In genomic region chr5:140400730-140401361, GRCh38 we compare ENCODE assay signal across 1 cellular context.
TF ChIP-seq lines count a peak whose summit lies in the region.

No MANE protein-coding gene starts in this region.

TF ChIP-seq in HEK293, 187 proteins besides CTCF, POLR2A, EP300 and RAD21 (continued from another document):
- TF ChIP-seq, protein P1, sequence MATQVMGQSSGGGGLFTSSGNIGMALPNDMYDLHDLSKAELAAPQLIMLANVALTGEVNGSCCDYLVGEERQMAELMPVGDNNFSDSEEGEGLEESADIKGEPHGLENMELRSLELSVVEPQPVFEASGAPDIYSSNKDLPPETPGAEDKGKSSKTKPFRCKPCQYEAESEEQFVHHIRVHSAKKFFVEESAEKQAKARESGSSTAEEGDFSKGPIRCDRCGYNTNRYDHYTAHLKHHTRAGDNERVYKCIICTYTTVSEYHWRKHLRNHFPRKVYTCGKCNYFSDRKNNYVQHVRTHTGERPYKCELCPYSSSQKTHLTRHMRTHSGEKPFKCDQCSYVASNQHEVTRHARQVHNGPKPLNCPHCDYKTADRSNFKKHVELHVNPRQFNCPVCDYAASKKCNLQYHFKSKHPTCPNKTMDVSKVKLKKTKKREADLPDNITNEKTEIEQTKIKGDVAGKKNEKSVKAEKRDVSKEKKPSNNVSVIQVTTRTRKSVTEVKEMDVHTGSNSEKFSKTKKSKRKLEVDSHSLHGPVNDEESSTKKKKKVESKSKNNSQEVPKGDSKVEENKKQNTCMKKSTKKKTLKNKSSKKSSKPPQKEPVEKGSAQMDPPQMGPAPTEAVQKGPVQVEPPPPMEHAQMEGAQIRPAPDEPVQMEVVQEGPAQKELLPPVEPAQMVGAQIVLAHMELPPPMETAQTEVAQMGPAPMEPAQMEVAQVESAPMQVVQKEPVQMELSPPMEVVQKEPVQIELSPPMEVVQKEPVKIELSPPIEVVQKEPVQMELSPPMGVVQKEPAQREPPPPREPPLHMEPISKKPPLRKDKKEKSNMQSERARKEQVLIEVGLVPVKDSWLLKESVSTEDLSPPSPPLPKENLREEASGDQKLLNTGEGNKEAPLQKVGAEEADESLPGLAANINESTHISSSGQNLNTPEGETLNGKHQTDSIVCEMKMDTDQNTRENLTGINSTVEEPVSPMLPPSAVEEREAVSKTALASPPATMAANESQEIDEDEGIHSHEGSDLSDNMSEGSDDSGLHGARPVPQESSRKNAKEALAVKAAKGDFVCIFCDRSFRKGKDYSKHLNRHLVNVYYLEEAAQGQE (tag by site-specific recombination; IDR thresholded peaks at IDR 0.05), result peak; percentile 100
- TF ChIP-seq ZBTB17 (tag by site-specific recombination; IDR thresholded peaks at IDR 0.05) (peak; percentile 82), ZNF366 (tag by site-specific recombination; conservative IDR thresholded peaks at IDR 0.05) (0 out of 2 replicates have a peak, but pooled peaks have one; percentile 34), ZEB2 (tag by site-specific recombination; IDR thresholded peaks at IDR 0.05) (peak; percentile 95), ZNF133 (tag by site-specific recombination; IDR thresholded peaks at IDR 0.05) (no peak), PBX3 (CRISPR knock-in tag; IDR thresholded peaks at IDR 0.05) (peak; percentile 6), ZNF843 (tag by site-specific recombination; IDR thresholded peaks at IDR 0.05) (peak; percentile 61; the same call in 1 of the 2 replicates), BCL11B (tag by site-specific recombination; IDR thresholded peaks at IDR 0.05; ENCODE audit: low read depth) (0 out of 2 replicates have a peak, but pooled peaks have one; percentile 22), ZNF248 (tag by site-specific recombination; IDR thresholded peaks at IDR 0.05) (no peak), ZIC2 (tag by site-specific recombination; IDR thresholded peaks at IDR 0.05) (0 out of 2 replicates have a peak, but pooled peaks have one; percentile 9), GLI2 (tag by site-specific recombination; IDR thresholded peaks at IDR 0.05; ENCODE audit: borderline replicate concordance, low read depth) (no peak), SP3 (tag by site-specific recombination; IDR thresholded peaks at IDR 0.05) (peak; percentile 16), ZNF2 (tag by site-specific recombination; IDR thresholded peaks at IDR 0.05) (peak; percentile 86), ZNF155 (tag by site-specific recombination; IDR thresholded peaks at IDR 0.05) (no peak), IKZF3 (tag by site-specific recombination; IDR thresholded peaks at IDR 0.05) (no peak), SCRT1 (tag by site-specific recombination; IDR thresholded peaks at IDR 0.05; ENCODE audit: borderline replicate concordance) (peak; percentile 98), ZNF404 (tag by site-specific recombination; IDR thresholded peaks at IDR 0.05) (no peak), MZF1 (tag by site-specific recombination; IDR thresholded peaks at IDR 0.05; ENCODE audit: borderline replicate concordance) (no peak), PRDM2 (tag by site-specific recombination; IDR thresholded peaks at IDR 0.05; ENCODE audit: borderline replicate concordance) (no peak), KLF1 (tag by site-specific recombination; IDR thresholded peaks at IDR 0.05) (peak; percentile 41; the same call in 1 of the 2 replicates), ZBTB8A (tag by site-specific recombination; IDR thresholded peaks at IDR 0.05) (peak; percentile 77), GLI4 (tag by site-specific recombination; IDR thresholded peaks at IDR 0.05) (peak; percentile 84; the same call in 1 of the 2 replicates), ZNF792 (tag by site-specific recombination; IDR thresholded peaks at IDR 0.05) (no peak), GLIS1 (tag by site-specific recombination; IDR thresholded peaks at IDR 0.05) (peak; percentile 26; the same call in 1 of the 2 replicates), ZNF76 (tag by site-specific recombination; IDR thresholded peaks at IDR 0.05; ENCODE audit: borderline replicate concordance, low read depth) (peak; percentile 47), PRDM10 (tag by site-specific recombination; IDR thresholded peaks at IDR 0.05) (peak; percentile 86), ZNF600 (tag by site-specific recombination; IDR thresholded peaks at IDR 0.05) (peak; percentile 97), ZNF146 (tag by site-specific recombination; IDR thresholded peaks at IDR 0.05) (peak; percentile 29; the same call in 1 of the 2 replicates), ZNF121 (tag by site-specific recombination; IDR thresholded peaks at IDR 0.05) (0 out of 2 replicates have a peak, but pooled peaks have one; percentile 6), ZBTB20 (tag by site-specific recombination; IDR thresholded peaks at IDR 0.05) (peak; percentile 77), ZNF341 (tag by site-specific recombination; IDR thresholded peaks at IDR 0.05; ENCODE audit: low read depth) (peak; percentile 59), ZNF37A (tag by site-specific recombination; IDR thresholded peaks at IDR 0.05) (no peak), ZNF747 (tag by site-specific recombination; IDR thresholded peaks at IDR 0.05) (no peak)
- TF ChIP-seq, protein P2, sequence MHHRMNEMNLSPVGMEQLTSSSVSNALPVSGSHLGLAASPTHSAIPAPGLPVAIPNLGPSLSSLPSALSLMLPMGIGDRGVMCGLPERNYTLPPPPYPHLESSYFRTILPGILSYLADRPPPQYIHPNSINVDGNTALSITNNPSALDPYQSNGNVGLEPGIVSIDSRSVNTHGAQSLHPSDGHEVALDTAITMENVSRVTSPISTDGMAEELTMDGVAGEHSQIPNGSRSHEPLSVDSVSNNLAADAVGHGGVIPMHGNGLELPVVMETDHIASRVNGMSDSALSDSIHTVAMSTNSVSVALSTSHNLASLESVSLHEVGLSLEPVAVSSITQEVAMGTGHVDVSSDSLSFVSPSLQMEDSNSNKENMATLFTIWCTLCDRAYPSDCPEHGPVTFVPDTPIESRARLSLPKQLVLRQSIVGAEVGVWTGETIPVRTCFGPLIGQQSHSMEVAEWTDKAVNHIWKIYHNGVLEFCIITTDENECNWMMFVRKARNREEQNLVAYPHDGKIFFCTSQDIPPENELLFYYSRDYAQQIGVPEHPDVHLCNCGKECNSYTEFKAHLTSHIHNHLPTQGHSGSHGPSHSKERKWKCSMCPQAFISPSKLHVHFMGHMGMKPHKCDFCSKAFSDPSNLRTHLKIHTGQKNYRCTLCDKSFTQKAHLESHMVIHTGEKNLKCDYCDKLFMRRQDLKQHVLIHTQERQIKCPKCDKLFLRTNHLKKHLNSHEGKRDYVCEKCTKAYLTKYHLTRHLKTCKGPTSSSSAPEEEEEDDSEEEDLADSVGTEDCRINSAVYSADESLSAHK (tag by site-specific recombination; IDR thresholded peaks at IDR 0.05), result peak; percentile 4
- TF ChIP-seq, protein P3, sequence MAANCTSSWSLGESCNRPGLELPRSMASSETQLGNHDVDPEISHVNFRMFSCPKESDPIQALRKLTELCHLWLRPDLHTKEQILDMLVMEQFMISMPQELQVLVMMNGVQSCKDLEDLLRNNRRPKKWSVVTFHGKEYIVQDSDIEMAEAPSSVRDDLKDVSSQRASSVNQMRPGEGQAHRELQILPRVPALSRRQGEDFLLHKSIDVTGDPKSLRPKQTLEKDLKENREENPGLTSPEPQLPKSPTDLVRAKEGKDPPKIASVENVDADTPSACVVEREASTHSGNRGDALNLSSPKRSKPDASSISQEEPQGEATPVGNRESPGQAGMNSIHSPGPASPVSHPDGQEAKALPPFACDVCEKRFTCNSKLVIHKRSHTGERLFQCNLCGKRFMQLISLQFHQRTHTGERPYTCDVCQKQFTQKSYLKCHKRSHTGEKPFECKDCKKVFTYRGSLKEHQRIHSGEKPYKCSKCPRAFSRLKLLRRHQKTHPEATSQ (tag by site-specific recombination; IDR thresholded peaks at IDR 0.05), result peak; percentile 92; the same call in 1 of the 2 replicates
- TF ChIP-seq, protein P4, sequence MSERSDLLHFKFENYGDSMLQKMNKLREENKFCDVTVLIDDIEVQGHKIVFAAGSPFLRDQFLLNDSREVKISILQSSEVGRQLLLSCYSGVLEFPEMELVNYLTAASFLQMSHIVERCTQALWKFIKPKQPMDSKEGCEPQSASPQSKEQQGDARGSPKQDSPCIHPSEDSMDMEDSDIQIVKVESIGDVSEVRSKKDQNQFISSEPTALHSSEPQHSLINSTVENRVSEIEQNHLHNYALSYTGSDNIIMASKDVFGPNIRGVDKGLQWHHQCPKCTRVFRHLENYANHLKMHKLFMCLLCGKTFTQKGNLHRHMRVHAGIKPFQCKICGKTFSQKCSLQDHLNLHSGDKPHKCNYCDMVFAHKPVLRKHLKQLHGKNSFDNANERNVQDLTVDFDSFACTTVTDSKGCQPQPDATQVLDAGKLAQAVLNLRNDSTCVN (tag by site-specific recombination; optimal IDR thresholded peaks at IDR 0.05), result peak; percentile 96
